Comparison of ENCODE assay signal across 2 cellular contexts in genomic region chr11:1909524-1909923, GRCh38.
TF ChIP-seq lines count a peak whose summit lies in the region.

No MANE protein-coding gene starts in this region.

TF ChIP-seq in H1, 55 proteins besides CTCF, POLR2A, EP300 and RAD21:
- TF ChIP-seq RNF2 (IDR thresholded peaks at IDR 0.05; ENCODE audit: borderline replicate concordance, low read depth, low read length, missing control alignments, poor library complexity, severe bottlenecking) (no peak), RFX5 (IDR thresholded peaks at IDR 0.05; ENCODE audit: borderline replicate concordance, low read depth, low read length) (no peak), KDM1A (IDR thresholded peaks at IDR 0.05; ENCODE audit: borderline replicate concordance, low read length) (no peak), BCL11A (IDR thresholded peaks at IDR 0.05; ENCODE audit: low read depth in 2 of 2, low read length in 2 of 2) (no peak), EGR1 (IDR thresholded peaks at IDR 0.05; ENCODE audit: borderline replicate concordance, low read depth, low read length) (no peak), SUZ12 (IDR thresholded peaks at IDR 0.05; ENCODE audit: low read length) (no peak), NRF1 (IDR thresholded peaks at IDR 0.05; ENCODE audit: low read depth, low read length) (no peak), SRF (IDR thresholded peaks at IDR 0.05; ENCODE audit: low read depth, low read length) (no peak), SP4 (IDR thresholded peaks at IDR 0.05; ENCODE audit: low read length) (no peak), ASH2L (IDR thresholded peaks at IDR 0.05; ENCODE audit: low read length) (no peak), USF2 (IDR thresholded peaks at IDR 0.05; ENCODE audit: low read length) (no peak), SP2 (IDR thresholded peaks at IDR 0.05; ENCODE audit: low read length) (no peak), TBP (IDR thresholded peaks at IDR 0.05; ENCODE audit: low read depth, low read length) (no peak), ATF2 (IDR thresholded peaks at IDR 0.05; ENCODE audit: low read length) (no peak), RBBP5 (IDR thresholded peaks at IDR 0.05; ENCODE audit: borderline replicate concordance, low read depth, low read length) (no peak)
- TF ChIP-seq, protein P1, sequence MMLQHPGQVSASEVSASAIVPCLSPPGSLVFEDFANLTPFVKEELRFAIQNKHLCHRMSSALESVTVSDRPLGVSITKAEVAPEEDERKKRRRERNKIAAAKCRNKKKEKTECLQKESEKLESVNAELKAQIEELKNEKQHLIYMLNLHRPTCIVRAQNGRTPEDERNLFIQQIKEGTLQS (IDR thresholded peaks at IDR 0.05; ENCODE audit: insufficient read depth, low read depth, low read length), result no peak

TF ChIP-seq in HepG2, 621 proteins besides CTCF, POLR2A, EP300 and RAD21:
- TF ChIP-seq ELF4 (CRISPR knock-in tag; IDR thresholded peaks at IDR 0.05; ENCODE audit: borderline replicate concordance), result no peak
- no peak for TF ChIP-seq ZFP90 (CRISPR knock-in tag; IDR thresholded peaks at IDR 0.05; ENCODE audit: borderline replicate concordance)
- TF ChIP-seq MAFF (IDR thresholded peaks at IDR 0.05; ENCODE audit: low read depth, low read length), result no peak
- TF ChIP-seq USF2 (IDR thresholded peaks at IDR 0.05; ENCODE audit: low read depth, low read length), result no peak
- no peak for TF ChIP-seq USF2 (CRISPR knock-in tag; IDR thresholded peaks at IDR 0.05; ENCODE audit: borderline replicate concordance)
- no peak for TF ChIP-seq SPEN (CRISPR knock-in tag; IDR thresholded peaks at IDR 0.05; ENCODE audit: low read depth)
- no peak for TF ChIP-seq ZSCAN30 (CRISPR knock-in tag; IDR thresholded peaks at IDR 0.05)
- no peak for TF ChIP-seq ZNF891 (CRISPR knock-in tag; IDR thresholded peaks at IDR 0.05)
- TF ChIP-seq CBX2 (IDR thresholded peaks at IDR 0.05; ENCODE audit: low read depth, low read length), result no peak
- TF ChIP-seq CBX2 (CRISPR knock-in tag; IDR thresholded peaks at IDR 0.05; ENCODE audit: low read depth), result no peak
- TF ChIP-seq ZNF432 (CRISPR knock-in tag; IDR thresholded peaks at IDR 0.05; ENCODE audit: borderline replicate concordance), result no peak
- no peak for TF ChIP-seq ZFYVE20 (CRISPR knock-in tag; IDR thresholded peaks at IDR 0.05; ENCODE audit: borderline replicate concordance, low read depth)
- TF ChIP-seq, protein P2, sequence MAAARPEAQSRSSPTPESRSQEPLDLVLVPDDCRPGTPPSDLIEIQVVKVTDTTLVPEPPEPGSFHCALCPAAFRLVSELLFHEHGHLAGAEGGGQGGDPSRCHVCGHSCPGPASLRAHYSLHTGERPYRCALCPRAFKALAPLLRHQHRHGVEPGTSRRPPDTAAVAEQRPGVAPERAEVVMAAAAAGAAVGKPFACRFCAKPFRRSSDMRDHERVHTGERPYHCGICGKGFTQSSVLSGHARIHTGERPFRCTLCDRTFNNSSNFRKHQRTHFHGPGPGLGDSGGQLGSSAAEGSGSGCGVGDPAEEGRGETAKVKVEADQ (CRISPR knock-in tag; IDR thresholded peaks at IDR 0.05; ENCODE audit: borderline replicate concordance), result no peak
- TF ChIP-seq, protein P3, sequence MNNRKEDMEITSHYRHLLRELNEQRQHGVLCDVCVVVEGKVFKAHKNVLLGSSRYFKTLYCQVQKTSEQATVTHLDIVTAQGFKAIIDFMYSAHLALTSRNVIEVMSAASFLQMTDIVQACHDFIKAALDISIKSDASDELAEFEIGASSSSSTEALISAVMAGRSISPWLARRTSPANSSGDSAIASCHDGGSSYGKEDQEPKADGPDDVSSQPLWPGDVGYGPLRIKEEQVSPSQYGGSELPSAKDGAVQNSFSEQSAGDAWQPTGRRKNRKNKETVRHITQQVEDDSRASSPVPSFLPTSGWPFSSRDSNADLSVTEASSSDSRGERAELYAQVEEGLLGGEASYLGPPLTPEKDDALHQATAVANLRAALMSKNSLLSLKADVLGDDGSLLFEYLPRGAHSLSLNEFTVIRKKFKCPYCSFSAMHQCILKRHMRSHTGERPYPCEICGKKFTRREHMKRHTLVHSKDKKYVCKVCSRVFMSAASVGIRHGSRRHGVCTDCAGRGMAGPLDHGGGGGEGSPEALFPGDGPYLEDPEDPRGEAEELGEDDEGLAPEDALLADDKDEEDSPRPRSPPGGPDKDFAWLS (CRISPR knock-in tag; IDR thresholded peaks at IDR 0.05; ENCODE audit: borderline replicate concordance), result no peak
- TF ChIP-seq NCOA1 (CRISPR knock-in tag; IDR thresholded peaks at IDR 0.05), result no peak
- no peak for TF ChIP-seq ZNF496 (CRISPR knock-in tag; IDR thresholded peaks at IDR 0.05; ENCODE audit: insufficient replicate concordance)
- no peak for TF ChIP-seq JUND (CRISPR knock-in tag; IDR thresholded peaks at IDR 0.05)
TF ChIP-seq in HepG2: peak in this region for 0.
